14 cellular contexts compared by ENCODE assay signal in the genomic region with DNA sequence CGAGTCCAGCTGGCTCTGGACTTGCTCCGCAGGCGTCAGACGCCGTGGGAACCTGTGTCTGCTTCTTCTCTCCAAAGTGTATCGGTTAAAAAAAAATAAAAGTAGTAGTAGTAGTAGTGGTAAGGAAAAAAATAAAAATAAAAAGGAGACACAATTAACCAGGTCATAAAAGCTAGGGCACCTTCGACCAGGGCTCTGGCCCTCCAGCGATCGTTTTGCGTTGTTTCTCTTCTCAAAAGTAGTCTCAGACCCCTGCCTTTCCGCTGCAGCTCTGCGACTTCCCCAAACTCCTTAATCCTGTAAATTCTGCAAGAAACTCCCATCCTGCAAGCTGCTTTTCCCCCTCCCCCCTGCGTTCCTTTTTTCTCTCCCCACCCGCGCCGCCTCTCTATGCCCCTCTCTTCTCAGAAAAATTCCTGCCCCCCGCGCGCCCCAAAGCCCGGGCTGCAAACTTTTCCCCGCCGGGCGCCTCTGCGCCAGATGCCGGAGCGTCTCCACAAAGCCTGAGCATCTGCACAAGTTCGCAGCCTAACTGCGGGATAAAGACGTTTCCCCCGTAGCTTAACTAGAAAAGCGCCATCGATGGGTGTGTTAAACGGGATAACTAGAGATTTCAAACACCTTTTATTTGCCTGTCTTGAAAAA. TPM values are rescaled to one million over a fixed set of nuclear protein-coding genes. Genes with fewer than 3 reads are reported as not detected.
DNase-seq lines count a peak whose midpoint lies in the region; TF ChIP-seq lines count a peak whose summit lies in the region.
"Had no signal": no experiment of that assay in that cellular context is flagged by ENCODE, and none has a peak within 500 bp of the region (broad histone marks: within the 10 kb centered on the region; RNA-seq: fewer than 3 reads in every experiment).

No MANE protein-coding gene starts in this region.

- H3K4me1 Mint-ChIP-seq in activated T-cell treated with anti-CD3 and anti-CD28 coated beads, Interleukin-2, amount 50 U/mL, for 24 hours (ENCODE audit: low read depth): peaks cover 29% of the 10 kb centered on the region
- peaks cover 10% of the 10 kb centered on the region for H3K4me1 Mint-ChIP-seq in activated T-helper 2 cell treated with anti-CD3 and anti-CD28 coated beads, Interferon-gamma antibody, Interleukin-2, Interleukin-4, amounts not matched to agents 10 μg/mL and 5 μg/mL and 100 μg/mL, durations not matched to agents 14 hours and 24 hours and 36 hours (ENCODE audit: low read depth)
- peaks cover 21% of the 10 kb centered on the region for H3K4me1 Mint-ChIP-seq in stimulated activated naive CD8-positive, alpha-beta T cell treated with anti-CD3 and anti-CD28 coated beads, Interleukin-15, Interleukin-2, amounts not matched to agents 100 ng/mL and 50 ng/mL, for 24 hours (ENCODE audit: low read depth)
- H3K4me1 Mint-ChIP-seq in MCF 10A (ENCODE audit: insufficient read depth, unreplicated experiment): no peaks in the 10 kb centered on the region

- POLR2A ChIA-PET in MCF 10A (lab: Yijun Ruan, JAX): no interaction called here

- intact Hi-C loops in activated T-helper 2 cell treated with anti-CD3 and anti-CD28 coated beads, Interferon-gamma antibody, Interleukin-2, Interleukin-4, amounts not matched to agents 10 μg/mL and 5 μg/mL and 100 μg/mL, durations not matched to agents 14 hours and 24 hours and 36 hours (cut with micrococcal nuclease): loop anchor here (10.0 kb wide), 1 partner anchor 1733 kb away; a partner anchor contains a TSS
- intact Hi-C loops in MCF 10A (cut with micrococcal nuclease): no loop called here

- BruUV-seq in MCF 10A (replicated peaks; lab: Mats Ljungman, UMichigan): no TSS peak

- H3K27ac Mint-ChIP-seq in activated T-cell treated with anti-CD3 and anti-CD28 coated beads, Interleukin-2, amount 50 U/mL, for 24 hours: peak overlapping the region; percentile 71
- peak overlapping the region; percentile 46 for H3K27ac Mint-ChIP-seq in activated T-helper 2 cell treated with anti-CD3 and anti-CD28 coated beads, Interferon-gamma antibody, Interleukin-2, Interleukin-4, amounts not matched to agents 10 μg/mL and 5 μg/mL and 100 μg/mL, durations not matched to agents 14 hours and 24 hours and 36 hours
- H3K27ac Mint-ChIP-seq in stimulated activated naive CD8-positive, alpha-beta T cell treated with anti-CD3 and anti-CD28 coated beads, Interleukin-15, Interleukin-2, amounts not matched to agents 100 ng/mL and 50 ng/mL, for 24 hours: peak overlapping the region; percentile 63
- H3K27ac Mint-ChIP-seq in MCF 10A (ENCODE audit: low read depth, unreplicated experiment): no peak overlapping the region
- H3K27ac Mint-ChIP-seq: activated B cell treated with CpG ODN at 0.5 μM for 24 hours had no signal

- no peak for DNase-seq in activated T-cell treated with anti-CD3 and anti-CD28 coated beads, Interleukin-2, amount 50 U/mL, for 24 hours
- no peak for DNase-seq in activated T-cell treated with anti-CD3 and anti-CD28 coated beads for 4 hours
- no peak for DNase-seq in activated T-helper 2 cell treated with anti-CD3 and anti-CD28 coated beads, Interferon-gamma antibody, Interleukin-2, Interleukin-4, amounts not matched to agents 10 μg/mL and 5 μg/mL and 100 μg/mL, durations not matched to agents 14 hours and 24 hours and 36 hours (ENCODE audit: low spot score)
- peak; percentile 55 for DNase-seq in islet precursor cell
- no peak for DNase-seq in MCF 10A (ENCODE audit: unreplicated experiment)
- DNase-seq in NCI-H1092 (lab: John Stamatoyannopoulos, UW): no peak
- no peak for DNase-seq in globus pallidus (ENCODE audit: low spot score)
- DNase-seq: activated B cell treated with CpG ODN at 0.5 μM for 24 hours; activated effector memory CD4-positive, alpha-beta T cell treated with anti-CD3 and anti-CD28 coated beads, Interleukin-2, amount 50 U/mL, for 16 hours; DMS53; NCI-H2029; NK-92 treated with Interleukin-12 subunit alpha and Interleukin-12 subunit beta, amount 100 ng/mL, for 24 hours had no signal

- CTCF ChIA-PET in MCF 10A (lab: Yijun Ruan, JAX): no interaction called here

- peaks cover 62% of the 10 kb centered on the region for H3K27me3 Mint-ChIP-seq in activated T-cell treated with anti-CD3 and anti-CD28 coated beads, Interleukin-2, amount 50 U/mL, for 24 hours
- peaks cover 58% of the 10 kb centered on the region for H3K27me3 Mint-ChIP-seq in activated T-helper 2 cell treated with anti-CD3 and anti-CD28 coated beads, Interferon-gamma antibody, Interleukin-2, Interleukin-4, amounts not matched to agents 10 μg/mL and 5 μg/mL and 100 μg/mL, durations not matched to agents 14 hours and 24 hours and 36 hours (ENCODE audit: low read depth)
- H3K27me3 Mint-ChIP-seq in stimulated activated naive CD8-positive, alpha-beta T cell treated with anti-CD3 and anti-CD28 coated beads, Interleukin-15, Interleukin-2, amounts not matched to agents 100 ng/mL and 50 ng/mL, for 24 hours: peaks cover 63% of the 10 kb centered on the region
- no peaks in the 10 kb centered on the region for H3K27me3 Mint-ChIP-seq in MCF 10A (ENCODE audit: insufficient read depth, unreplicated experiment)

- H3K36me3 Mint-ChIP-seq in activated T-cell treated with anti-CD3 and anti-CD28 coated beads, Interleukin-2, amount 50 U/mL, for 24 hours (ENCODE audit: low read depth): no peaks in the 10 kb centered on the region
- H3K36me3 Mint-ChIP-seq in activated T-helper 2 cell treated with anti-CD3 and anti-CD28 coated beads, Interferon-gamma antibody, Interleukin-2, Interleukin-4, amounts not matched to agents 10 μg/mL and 5 μg/mL and 100 μg/mL, durations not matched to agents 14 hours and 24 hours and 36 hours (ENCODE audit: low read depth): peaks cover 6% of the 10 kb centered on the region
- peaks cover 8% of the 10 kb centered on the region for H3K36me3 Mint-ChIP-seq in stimulated activated naive CD8-positive, alpha-beta T cell treated with anti-CD3 and anti-CD28 coated beads, Interleukin-15, Interleukin-2, amounts not matched to agents 100 ng/mL and 50 ng/mL, for 24 hours (ENCODE audit: low read depth)
- H3K36me3 Mint-ChIP-seq in MCF 10A (ENCODE audit: insufficient read depth, unreplicated experiment): no peaks in the 10 kb centered on the region

- TF ChIP-seq CTCF in MCF 10A (IDR thresholded peaks at IDR 0.05; ENCODE audit: unreplicated experiment): no peak

- no peaks in the 10 kb centered on the region for H3K9me3 Mint-ChIP-seq in activated T-cell treated with anti-CD3 and anti-CD28 coated beads, Interleukin-2, amount 50 U/mL, for 24 hours
- H3K9me3 Mint-ChIP-seq in activated T-helper 2 cell treated with anti-CD3 and anti-CD28 coated beads, Interferon-gamma antibody, Interleukin-2, Interleukin-4, amounts not matched to agents 10 μg/mL and 5 μg/mL and 100 μg/mL, durations not matched to agents 14 hours and 24 hours and 36 hours: peaks cover 7% of the 10 kb centered on the region
- peaks cover 5% of the 10 kb centered on the region for H3K9me3 Mint-ChIP-seq in stimulated activated naive CD8-positive, alpha-beta T cell treated with anti-CD3 and anti-CD28 coated beads, Interleukin-15, Interleukin-2, amounts not matched to agents 100 ng/mL and 50 ng/mL, for 24 hours
- H3K9me3 Mint-ChIP-seq in MCF 10A (ENCODE audit: unreplicated experiment): no peaks in the 10 kb centered on the region
- H3K9me3 Mint-ChIP-seq: activated B cell treated with CpG ODN at 0.5 μM for 24 hours had no signal

- peak overlapping the region; percentile 42 for H3K4me3 Mint-ChIP-seq in activated T-cell treated with anti-CD3 and anti-CD28 coated beads, Interleukin-2, amount 50 U/mL, for 24 hours
- H3K4me3 Mint-ChIP-seq in activated T-helper 2 cell treated with anti-CD3 and anti-CD28 coated beads, Interferon-gamma antibody, Interleukin-2, Interleukin-4, amounts not matched to agents 10 μg/mL and 5 μg/mL and 100 μg/mL, durations not matched to agents 14 hours and 24 hours and 36 hours (ENCODE audit: low read depth): no peak overlapping the region
- H3K4me3 Mint-ChIP-seq in stimulated activated naive CD8-positive, alpha-beta T cell treated with anti-CD3 and anti-CD28 coated beads, Interleukin-15, Interleukin-2, amounts not matched to agents 100 ng/mL and 50 ng/mL, for 24 hours: peak overlapping the region; percentile 41
- H3K4me3 Mint-ChIP-seq in MCF 10A (ENCODE audit: unreplicated experiment): no peak overlapping the region

RNA-seq across cellular contexts. Expression of a gene that starts 1.9 kb away (rescaled TPM):
- not detected in 2 replicates for total RNA-seq in activated T-helper 2 cell treated with anti-CD3 and anti-CD28 coated beads, Interferon-gamma antibody, Interleukin-2, Interleukin-4, amounts not matched to agents 10 μg/mL and 5 μg/mL and 100 μg/mL, durations not matched to agents 14 hours and 24 hours and 36 hours
- not detected in 2 replicates for total RNA-seq in MCF 10A (2022)
- total RNA-seq: activated B cell treated with CpG ODN at 0.5 μM for 24 hours, SK-MEL-5 had no signal

Comparison
In these comparisons a context has a peak if more than half of its experiments do, and no peak if none do; other contexts are left out.
1. H3K4me3 Mint-ChIP-seq: peak in activated T-cell treated with anti-CD3 and anti-CD28 coated beads, Interleukin-2, amount 50 U/mL, for 24 hours (single experiment) and stimulated activated naive CD8-positive, alpha-beta T cell treated with anti-CD3 and anti-CD28 coated beads, Interleukin-15, Interleukin-2, amounts not matched to agents 100 ng/mL and 50 ng/mL, for 24 hours (single experiment); none in activated T-helper 2 cell treated with anti-CD3 and anti-CD28 coated beads, Interferon-gamma antibody, Interleukin-2, Interleukin-4, amounts not matched to agents 10 μg/mL and 5 μg/mL and 100 μg/mL, durations not matched to agents 14 hours and 24 hours and 36 hours (single experiment) and MCF 10A (single experiment).